ENCODE assay signal across 8 cellular contexts in genomic region chr4:76306882-76307669, GRCh38. TPM values are rescaled to one million over a fixed set of nuclear protein-coding genes. Genes with fewer than 3 reads are reported as not detected.
DNase-seq lines count a peak whose midpoint lies in the region; ATAC-seq, FAIRE-seq and TF ChIP-seq lines count a peak whose summit lies in the region.

No MANE protein-coding gene starts in this region.

- ATAC-seq in GM21526 (IDR thresholded peaks at IDR 0.05; ENCODE audit: low FRiP score, unreplicated experiment) = no peak
- ATAC-seq in GM21367 (IDR thresholded peaks at IDR 0.05; ENCODE audit: unreplicated experiment) = no peak

- no peak overlapping the region for H3K27ac Mint-ChIP-seq in immature natural killer cell

- TF ChIP-seq CTCF in AG09319 (IDR thresholded peaks at IDR 0.05; ENCODE audit: low read depth, low read length) (peak; percentile 61), Peyer's patch (IDR thresholded peaks at IDR 0.05) (peak in 4 of 6 experiments; percentile 15 to 52 (median 35)), bronchial epithelial cell (IDR thresholded peaks at IDR 0.05; ENCODE audit: insufficient read depth, low read length, severe bottlenecking) (peak; percentile 50)

- peaks cover 27 to 30% of the 10 kb centered on the region in 2 donors for H3K4me1 Mint-ChIP-seq in immature natural killer cell

- H3K36me3 Mint-ChIP-seq in immature natural killer cell = peaks cover 0 to 4% (median 0%) of the 10 kb centered on the region in 3 donors

- H3K4me1 ChIP-seq in Peyer's patch (peaks cover 0 to 31% (median 0%) of the 10 kb centered on the region in 4 donors), skeletal muscle satellite cell (ENCODE audit: control insufficient read depth, insufficient read depth, low read length) (peaks cover 17% of the 10 kb centered on the region)

- H3K36me3 ChIP-seq in Peyer's patch (peaks cover 0 to 8% (median 0%) of the 10 kb centered on the region in 3 donors), bronchial epithelial cell (ENCODE audit: control insufficient read depth, insufficient read depth, low read length) (no peaks in the 10 kb centered on the region), skeletal muscle satellite cell (ENCODE audit: insufficient read depth, low read length) (peaks cover 17% of the 10 kb centered on the region)

- no peaks in the 10 kb centered on the region for H3K9me3 ChIP-seq in Peyer's patch
- no peaks in the 10 kb centered on the region for H3K9me3 ChIP-seq in skeletal muscle satellite cell (replicated peaks; ENCODE audit: low read length)

- peak; percentile 18 for DNase-seq in AG09319 (ENCODE audit: extremely low read depth, low read depth)
- DNase-seq in GM19239 (ENCODE audit: insufficient read length, low spot score) = peak; percentile 8
- peak in 2 of 3 donors; percentile 78 to 82 for DNase-seq in Peyer's patch
- peak; percentile 29 for DNase-seq in bronchial epithelial cell (ENCODE audit: low read depth)
- DNase-seq in immature natural killer cell = peak in 2 of 3 donors; percentile 2 to 9

- peak overlapping the region; percentile 99 for H3K4me2 ChIP-seq in skeletal muscle satellite cell (ENCODE audit: low read length)

- H3K4me3 ChIP-seq in Peyer's patch = peak overlapping the region; percentile 51 to 73 (median 64)
- H3K4me3 ChIP-seq in bronchial epithelial cell (ENCODE audit: low read depth, low read length) = peak overlapping the region; percentile 53
- H3K4me3 ChIP-seq in skeletal muscle satellite cell (ENCODE audit: low read length) = peak overlapping the region; percentile 97

- H3K9me3 Mint-ChIP-seq in immature natural killer cell = no peaks in the 10 kb centered on the region

- peak overlapping the region; percentile 87 for H3K9ac ChIP-seq in skeletal muscle satellite cell (ENCODE audit: low read depth, low read length)

- no peaks in the 10 kb centered on the region for H3K27me3 ChIP-seq in Peyer's patch
- H3K27me3 ChIP-seq in bronchial epithelial cell (ENCODE audit: control insufficient read depth, insufficient read depth, low read length) = no peaks in the 10 kb centered on the region
- H3K27me3 ChIP-seq in skeletal muscle satellite cell (ENCODE audit: control insufficient read depth, insufficient read depth, low read length) = no peaks in the 10 kb centered on the region

- H3K27ac ChIP-seq in Peyer's patch = peak overlapping the region; percentile 63 to 92 (median 81)

- FAIRE-seq in GM19239 (lab: Jason Lieb, UNC) (no peak), bronchial epithelial cell (lab: Jason Lieb, UNC) (no peak)

- peaks cover 0 to 11% (median 0%) of the 10 kb centered on the region in 3 donors for H3K27me3 Mint-ChIP-seq in immature natural killer cell (ENCODE audit: low read depth in 3 of 3)

- no peak for TF ChIP-seq POLR2A in Peyer's patch (IDR thresholded peaks at IDR 0.05)

- H3K4me3 Mint-ChIP-seq in immature natural killer cell = peak overlapping the region; percentile 81 to 87 (median 85)

RNA-seq across cellular contexts. Expression of gene STBD1, which starts 0.5 kb away (rescaled TPM):
- total RNA-seq in Peyer's patch = 10 to 100 TPM in 3 of 4 donors, not detected in 1; 32.0 to 72.9 (median 50.4) TPM
- 9.5 and 10.0 TPM in 2 replicates for total RNA-seq in bronchial epithelial cell
- 1 to 10 TPM in 1 of 3 donors, under 1 TPM in 2; 0.89 to 2.1 (median 0.91) TPM for polyA plus RNA-seq in immature natural killer cell
- 4.1 and 7.0 TPM in 2 replicates for total RNA-seq in skeletal muscle satellite cell (2012; rRNA removed)

RNA-seq across cellular contexts. Expression of gene FAM47E, which starts 55.6 kb away (rescaled TPM):
- total RNA-seq in Peyer's patch (10 to 100 TPM in 1 of 4 donors, 1 to 10 TPM in 2, under 1 TPM in 1; 0.83 to 13.9 (median 7.6) TPM), bronchial epithelial cell (0.26 and 0.38 TPM in 2 replicates)
- not detected for polyA plus RNA-seq in immature natural killer cell
- under 0.01 TPM in 1 of 2 replicates, not detected in the other for total RNA-seq in skeletal muscle satellite cell (2012; rRNA removed)

Comparison
In these comparisons a context has a peak if more than half of its experiments do, and no peak if none do; other contexts are left out.
1. DNase-seq: peak in every context shown above with its lines; median percentile 80 in Peyer's patch; 29 in bronchial epithelial cell; 18 in AG09319; 8 in GM19239; 6 in immature natural killer cell.